ENCODE assay signal across 1 cellular context in the genomic region with DNA sequence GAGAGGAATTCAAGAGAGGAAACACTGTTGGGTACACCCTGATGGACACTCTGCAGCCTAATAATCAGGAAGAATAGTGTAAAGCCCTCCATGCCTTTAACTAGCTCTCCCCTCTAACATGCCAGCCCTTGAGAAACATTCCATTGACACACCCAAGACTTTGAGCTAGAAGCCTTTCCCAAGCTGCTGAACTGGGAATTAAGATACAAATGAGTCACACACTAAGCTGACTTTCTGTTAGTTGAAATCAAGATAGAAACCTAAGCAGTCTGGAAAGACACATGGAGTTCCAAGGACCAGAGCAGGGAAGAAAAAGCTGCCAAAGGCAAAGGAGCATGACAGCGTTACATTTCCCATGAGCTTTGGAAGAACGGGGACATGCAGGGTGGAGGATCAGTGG.
TF ChIP-seq lines count a peak whose summit lies in the region.

No MANE protein-coding gene starts in this region.

TF ChIP-seq in HCT116, 20 proteins besides CTCF, POLR2A, EP300 and RAD21 (continued from another document):
- TF ChIP-seq ZBTB33 (IDR thresholded peaks at IDR 0.05; ENCODE audit: extremely low read depth, insufficient replicate concordance, low read length) (no peak), CEBPB (IDR thresholded peaks at IDR 0.05; ENCODE audit: low read depth) (no peak; the same call in none of the 2 replicates), EZH2phosphoT487 (IDR thresholded peaks at IDR 0.05; ENCODE audit: borderline replicate concordance) (no peak), SRF (IDR thresholded peaks at IDR 0.05; ENCODE audit: low read depth) (no peak), SP1 (IDR thresholded peaks at IDR 0.05; ENCODE audit: low read depth) (no peak), JUND (IDR thresholded peaks at IDR 0.05) (no peak), CBX3 (IDR thresholded peaks at IDR 0.05; ENCODE audit: low read depth) (no peak), ZFX (IDR thresholded peaks at IDR 0.05) (no peak), REST (IDR thresholded peaks at IDR 0.05; ENCODE audit: low read depth) (no peak), ZNF274 (IDR thresholded peaks at IDR 0.05; ENCODE audit: low read depth, low read length) (no peak), FOSL1 (IDR thresholded peaks at IDR 0.05; ENCODE audit: low read depth) (no peak), YY1 (IDR thresholded peaks at IDR 0.05; ENCODE audit: extremely low read depth, insufficient replicate concordance, low read depth, low read length) (no peak), EGR1 (IDR thresholded peaks at IDR 0.05; ENCODE audit: low read depth) (no peak)
- TF ChIP-seq, protein P1, sequence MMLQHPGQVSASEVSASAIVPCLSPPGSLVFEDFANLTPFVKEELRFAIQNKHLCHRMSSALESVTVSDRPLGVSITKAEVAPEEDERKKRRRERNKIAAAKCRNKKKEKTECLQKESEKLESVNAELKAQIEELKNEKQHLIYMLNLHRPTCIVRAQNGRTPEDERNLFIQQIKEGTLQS (IDR thresholded peaks at IDR 0.05), result no peak
- TF ChIP-seq, protein P2, sequence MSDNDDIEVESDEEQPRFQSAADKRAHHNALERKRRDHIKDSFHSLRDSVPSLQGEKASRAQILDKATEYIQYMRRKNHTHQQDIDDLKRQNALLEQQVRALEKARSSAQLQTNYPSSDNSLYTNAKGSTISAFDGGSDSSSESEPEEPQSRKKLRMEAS (IDR thresholded peaks at IDR 0.05), result no peak
